ENCODE assay signal across 14 cellular contexts in genomic region chr16:69772560-69773254, GRCh38. TPM values are rescaled to one million over a fixed set of nuclear protein-coding genes. Genes with fewer than 3 reads are reported as not detected.
DNase-seq lines count a peak whose midpoint lies in the region; ATAC-seq and TF ChIP-seq lines count a peak whose summit lies in the region.
"Had no signal": no experiment of that assay in that cellular context is flagged by ENCODE, and none has a peak within 500 bp of the region (broad histone marks: within the 10 kb centered on the region; RNA-seq: fewer than 3 reads in every experiment).

No MANE protein-coding gene starts in this region.

- peaks cover 17% of the 10 kb centered on the region for H3K36me3 ChIP-seq in DOHH2 (ENCODE audit: control insufficient read depth, low read length)

- ATAC-seq in HG02642 (IDR thresholded peaks at IDR 0.05; ENCODE audit: poor library complexity, unreplicated experiment), result no peak

- H3K27me3 Mint-ChIP-seq in chondrocyte (ENCODE audit: low read depth) (no peaks in the 10 kb centered on the region), neural crest cell (ENCODE audit: low read depth) (no peaks in the 10 kb centered on the region)

- H3K4me3 ChIP-seq in DOHH2 (ENCODE audit: low read length), result no peak overlapping the region
- H3K4me3 ChIP-seq: SK-N-MC had no signal

- H3K9me3 Mint-ChIP-seq in chondrocyte (ENCODE audit: low read depth) (peaks cover 9% of the 10 kb centered on the region), neural crest cell (no peaks in the 10 kb centered on the region)

- H3K36me3 Mint-ChIP-seq in chondrocyte (ENCODE audit: low read depth), result no peaks in the 10 kb centered on the region
- H3K36me3 Mint-ChIP-seq in neural crest cell (ENCODE audit: low read depth), result peaks cover 7% of the 10 kb centered on the region

- H3K4me3 Mint-ChIP-seq in chondrocyte (ENCODE audit: unreplicated experiment), result peak overlapping the region; percentile 12
- no peak overlapping the region for H3K4me3 Mint-ChIP-seq in neural crest cell

- peaks cover 37% of the 10 kb centered on the region for H3K4me1 ChIP-seq in DOHH2 (ENCODE audit: control insufficient read depth, low read length)

- TF ChIP-seq CTCF in DOHH2 (IDR thresholded peaks at IDR 0.05; ENCODE audit: low read depth, low read length, poor library complexity, severe bottlenecking) (no peak), chondrocyte (IDR thresholded peaks at IDR 0.05) (no peak), neural crest cell (conservative IDR thresholded peaks at IDR 0.05) (no peak)

- DNase-seq in MV-4-11 (lab: John Stamatoyannopoulos, UW) (peak; percentile 8), chondrocyte (ENCODE audit: low spot score) (no peak), neural crest cell (ENCODE audit: low read depth, low spot score) (no peak), NCI-H748 treated with DMSO at 0.1 percent for 48 hours (lab: John Stamatoyannopoulos, UW) (no peak), NCI-H2107 (lab: John Stamatoyannopoulos, UW) (no peak), RKO (ENCODE audit: low spot score) (no peak)
- DNase-seq: DMS53; effector CD8-positive, alpha-beta T cell; NCI-H2171 treated with DMSO at 0.1 percent for 48 hours; right cardiac atrium had no signal

- H3K4me2 ChIP-seq in DOHH2 (ENCODE audit: low read length), result peak overlapping the region; percentile 57; the same call in 1 of the 2 replicates

- peaks cover 83% of the 10 kb centered on the region for H3K79me2 ChIP-seq in DOHH2 (ENCODE audit: control insufficient read depth, low read length)

- H3K27me3 ChIP-seq in DOHH2 (ENCODE audit: control insufficient read depth, low read length), result no peaks in the 10 kb centered on the region

- H3K9me3 ChIP-seq in DOHH2 (ENCODE audit: control insufficient read depth, insufficient read depth, low read length), result 0 out of 2 replicates have a peak, but pooled peaks cover 7% of the 10 kb centered on the region

- peaks cover 17% of the 10 kb centered on the region for H3K4me1 Mint-ChIP-seq in chondrocyte (ENCODE audit: low read depth)
- H3K4me1 Mint-ChIP-seq in neural crest cell, result peaks cover 29% of the 10 kb centered on the region

- H3K9me2 ChIP-seq in DOHH2 (replicated peaks; ENCODE audit: control insufficient read depth, low read length), result no peaks in the 10 kb centered on the region

- no peaks in the 10 kb centered on the region for H3F3A ChIP-seq in DOHH2 (ENCODE audit: control insufficient read depth, insufficient read depth)

- H4K20me1 ChIP-seq in DOHH2 (ENCODE audit: control insufficient read depth, insufficient read depth, low read depth, low read length), result no peaks in the 10 kb centered on the region

- peak overlapping the region; percentile 22 for H3K27ac Mint-ChIP-seq in chondrocyte (ENCODE audit: unreplicated experiment)
- peak overlapping the region; percentile 27 for H3K27ac Mint-ChIP-seq in neural crest cell (ENCODE audit: unreplicated experiment)

- no peak overlapping the region for H3K27ac ChIP-seq in DOHH2 (ENCODE audit: low read depth, low read length)
- H3K27ac ChIP-seq: HL-60, SK-N-MC had no signal

RNA-seq across cellular contexts. Expression of gene WWP2, which starts 10.6 kb away (rescaled TPM):
- total RNA-seq in chondrocyte, result 37.9 to 41.2 TPM (median 39.9 TPM) in 3 replicates
- 48.7 and 55.1 TPM in 2 replicates for total RNA-seq in neural crest cell

RNA-seq across cellular contexts. Expression of gene NOB1, which starts 18.0 kb away (rescaled TPM):
- 23.9 to 25.7 TPM (median 25.3 TPM) in 3 replicates for total RNA-seq in chondrocyte
- 60.1 and 62.3 TPM in 2 replicates for total RNA-seq in neural crest cell

RNA-seq across cellular contexts. Expression of gene NQO1, which starts 46.3 kb away (rescaled TPM):
- total RNA-seq in chondrocyte (64.3 to 345 TPM (median 68.8 TPM) in 3 replicates), neural crest cell (76.0 and 81.1 TPM in 2 replicates)
